1 cellular context compared by ENCODE assay signal in the genomic region with DNA sequence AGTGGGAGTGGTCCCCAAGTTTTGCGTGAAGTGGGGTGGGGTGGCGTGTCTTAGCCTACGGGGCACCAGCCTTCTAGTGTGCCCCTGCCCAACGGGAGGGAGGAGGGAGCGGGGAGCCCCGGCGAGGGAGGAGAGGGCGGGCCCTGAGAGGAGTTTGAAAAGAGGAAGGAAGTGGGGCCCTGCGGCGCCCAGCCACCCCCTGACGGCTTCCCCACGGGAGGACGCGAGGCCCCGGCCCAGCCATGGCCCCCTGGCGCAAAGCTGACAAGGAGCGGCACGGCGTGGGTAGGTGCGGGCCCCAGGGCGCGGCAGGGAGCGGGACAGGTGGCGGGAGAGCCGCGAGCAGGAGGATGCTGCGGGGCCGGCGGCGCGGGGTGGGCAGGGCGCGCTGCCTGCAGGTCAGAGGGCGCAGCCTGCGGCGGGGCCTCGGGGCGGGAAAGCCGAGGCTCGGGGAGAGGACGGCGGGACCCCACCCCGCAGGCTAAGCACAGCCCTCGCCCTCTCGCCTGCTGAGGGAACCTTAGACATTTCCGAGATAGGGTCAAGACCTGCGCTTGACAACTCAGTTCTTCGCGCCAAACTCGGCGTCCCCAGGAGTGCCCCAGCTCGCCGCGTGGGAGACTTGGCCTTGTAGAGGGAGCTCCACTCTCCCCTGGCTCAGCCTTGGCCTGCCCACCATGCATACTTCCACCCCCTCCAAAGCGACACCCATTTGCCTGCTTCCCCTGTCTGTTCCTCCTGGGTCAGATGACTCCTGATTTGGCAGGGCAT.
A peak's percentile ranks its signal among the peaks of the same experiment; 100 is the strongest.
TF ChIP-seq lines count a peak whose summit lies in the region.

Gene DOCK2 (plus strand): TSS at position 191 of the 771 bp plus-strand sequence. CDS start 52 bp downstream, at position 243.

TF ChIP-seq in GM12878, 131 proteins besides CTCF, POLR2A, EP300 and RAD21 (continued from another document):
- TF ChIP-seq MTA2 (IDR thresholded peaks at IDR 0.05; ENCODE audit: low read depth) (0 out of 2 replicates have a peak, but pooled peaks have one; percentile 46), BCL11A (IDR thresholded peaks at IDR 0.05; ENCODE audit: low read depth, low read length) (0 out of 2 replicates have a peak, but pooled peaks have one; percentile 12), CHD4 (IDR thresholded peaks at IDR 0.05) (no peak), PBX3 (IDR thresholded peaks at IDR 0.05; ENCODE audit: insufficient replicate concordance, low read depth, low read length) (no peak), KAT2A (conservative IDR thresholded peaks at IDR 0.05; ENCODE audit: control insufficient read depth, low read depth, low read length) (no peak), MXI1 (IDR thresholded peaks at IDR 0.05; ENCODE audit: low read depth, low read length) (peak; percentile 69; the same call in 1 of the 2 replicates), PAX8 (IDR thresholded peaks at IDR 0.05) (no peak), BHLHE40 (IDR thresholded peaks at IDR 0.05; ENCODE audit: borderline replicate concordance in 1 of 2, low read depth in 2 of 2, low read length in 1 of 2) (peak in 1 of 2 experiments; percentile 56; a peak in 2 of 4 replicates), SIX5 (IDR thresholded peaks at IDR 0.05; ENCODE audit: low read depth, low read length, severe bottlenecking) (no peak), IKZF2 (IDR thresholded peaks at IDR 0.05) (peak; percentile 23 to 65; a peak in 3 of 4 replicates), JUND (IDR thresholded peaks at IDR 0.05; ENCODE audit: low read depth, low read length) (no peak), PAX5 (IDR thresholded peaks at IDR 0.05; ENCODE audit: borderline replicate concordance, low read depth, low read length) (no peak), MEF2A (IDR thresholded peaks at IDR 0.05; ENCODE audit: insufficient read depth, low read depth, low read length) (0 out of 2 replicates have a peak, but pooled peaks have one; percentile 29), RBBP5 (conservative IDR thresholded peaks at IDR 0.05) (no peak), SMARCA5 (IDR thresholded peaks at IDR 0.05) (no peak; the same call in 1 of the 2 replicates), SIN3A (IDR thresholded peaks at IDR 0.05; ENCODE audit: low read depth, low read length) (peak; percentile 84), NBN (IDR thresholded peaks at IDR 0.05) (no peak), TCF7 (IDR thresholded peaks at IDR 0.05; ENCODE audit: borderline replicate concordance) (no peak), EGR1 (IDR thresholded peaks at IDR 0.05; ENCODE audit: borderline replicate concordance in 1 of 2, low read depth in 2 of 2, low read length in 2 of 2) (peak in 1 of 2 experiments; percentile 53; a peak in 1 of 3 replicates), ATF7 (IDR thresholded peaks at IDR 0.05; ENCODE audit: low read depth) (no peak), NFXL1 (IDR thresholded peaks at IDR 0.05; ENCODE audit: borderline replicate concordance) (no peak), CBX5 (IDR thresholded peaks at IDR 0.05; ENCODE audit: low read depth) (no peak), YY1 (IDR thresholded peaks at IDR 0.05; ENCODE audit: low read depth, low read length) (peak; percentile 65), SRF (IDR thresholded peaks at IDR 0.05; ENCODE audit: low read depth in 2 of 2, low read length in 2 of 2) (no peak), CBFB (IDR thresholded peaks at IDR 0.05; ENCODE audit: low read depth) (peak; percentile 48; the same call in 1 of the 2 replicates), ZSCAN29 (IDR thresholded peaks at IDR 0.05) (no peak), WRNIP1 (IDR thresholded peaks at IDR 0.05; ENCODE audit: borderline replicate concordance, low read depth, low read length) (no peak), RUNX3 (IDR thresholded peaks at IDR 0.05; ENCODE audit: low read length) (no peak; the same call in 1 of the 2 replicates), GABPA (IDR thresholded peaks at IDR 0.05; ENCODE audit: low read depth) (no peak), ATF2 (IDR thresholded peaks at IDR 0.05; ENCODE audit: low read length) (no peak), MTA3 (IDR thresholded peaks at IDR 0.05; ENCODE audit: borderline replicate concordance, low read length) (no peak; the same call in 1 of the 2 replicates), FOS (IDR thresholded peaks at IDR 0.05; ENCODE audit: borderline replicate concordance, extremely low read depth, insufficient read length) (no peak), KLF5 (IDR thresholded peaks at IDR 0.05; ENCODE audit: partially characterized antibody) (peak; percentile 29), DPF2 (IDR thresholded peaks at IDR 0.05) (peak; percentile 91), CBX3 (IDR thresholded peaks at IDR 0.05; ENCODE audit: borderline replicate concordance, low read depth) (no peak), MEF2B (IDR thresholded peaks at IDR 0.05; ENCODE audit: partially characterized antibody, poor library complexity, severe bottlenecking) (no peak), ASH2L (IDR thresholded peaks at IDR 0.05; ENCODE audit: borderline replicate concordance, low read depth) (no peak), IRF5 (IDR thresholded peaks at IDR 0.05; ENCODE audit: borderline replicate concordance) (no peak), RB1 (IDR thresholded peaks at IDR 0.05; ENCODE audit: borderline replicate concordance) (peak; percentile 63; the same call in 1 of the 2 replicates), RELB (IDR thresholded peaks at IDR 0.05; ENCODE audit: low read depth) (no peak; the same call in 1 of the 2 replicates), POU2F2 (IDR thresholded peaks at IDR 0.05; ENCODE audit: borderline replicate concordance, low read depth, low read length) (peak; percentile 52; the same call in 1 of the 3 replicates), KDM1A (IDR thresholded peaks at IDR 0.05; ENCODE audit: borderline replicate concordance) (no peak), NR2C1 (IDR thresholded peaks at IDR 0.05) (peak; percentile 73), BRCA1 (IDR thresholded peaks at IDR 0.05; ENCODE audit: low read depth, low read length) (no peak), FOXK2 (IDR thresholded peaks at IDR 0.05) (no peak), RCOR1 (conservative IDR thresholded peaks at IDR 0.05; ENCODE audit: low read depth, low read length) (no peak), HDAC6 (IDR thresholded peaks at IDR 0.05; ENCODE audit: unreplicated experiment) (no peak), HDAC2 (IDR thresholded peaks at IDR 0.05) (no peak), CHD2 (IDR thresholded peaks at IDR 0.05; ENCODE audit: borderline replicate concordance, low read depth, low read length) (no peak), POLR2AphosphoS2 (IDR thresholded peaks at IDR 0.05; ENCODE audit: low read depth, low read length) (peak; percentile 76; the same call in 1 of the 2 replicates), USF1 (IDR thresholded peaks at IDR 0.05; ENCODE audit: borderline replicate concordance, extremely low read length, insufficient read depth, low read depth, low read length) (no peak), SMC3 (IDR thresholded peaks at IDR 0.05; ENCODE audit: borderline replicate concordance, low read length) (no peak), MYB (IDR thresholded peaks at IDR 0.05; ENCODE audit: borderline replicate concordance, low read depth, low read length) (no peak)
- TF ChIP-seq, protein P1, sequence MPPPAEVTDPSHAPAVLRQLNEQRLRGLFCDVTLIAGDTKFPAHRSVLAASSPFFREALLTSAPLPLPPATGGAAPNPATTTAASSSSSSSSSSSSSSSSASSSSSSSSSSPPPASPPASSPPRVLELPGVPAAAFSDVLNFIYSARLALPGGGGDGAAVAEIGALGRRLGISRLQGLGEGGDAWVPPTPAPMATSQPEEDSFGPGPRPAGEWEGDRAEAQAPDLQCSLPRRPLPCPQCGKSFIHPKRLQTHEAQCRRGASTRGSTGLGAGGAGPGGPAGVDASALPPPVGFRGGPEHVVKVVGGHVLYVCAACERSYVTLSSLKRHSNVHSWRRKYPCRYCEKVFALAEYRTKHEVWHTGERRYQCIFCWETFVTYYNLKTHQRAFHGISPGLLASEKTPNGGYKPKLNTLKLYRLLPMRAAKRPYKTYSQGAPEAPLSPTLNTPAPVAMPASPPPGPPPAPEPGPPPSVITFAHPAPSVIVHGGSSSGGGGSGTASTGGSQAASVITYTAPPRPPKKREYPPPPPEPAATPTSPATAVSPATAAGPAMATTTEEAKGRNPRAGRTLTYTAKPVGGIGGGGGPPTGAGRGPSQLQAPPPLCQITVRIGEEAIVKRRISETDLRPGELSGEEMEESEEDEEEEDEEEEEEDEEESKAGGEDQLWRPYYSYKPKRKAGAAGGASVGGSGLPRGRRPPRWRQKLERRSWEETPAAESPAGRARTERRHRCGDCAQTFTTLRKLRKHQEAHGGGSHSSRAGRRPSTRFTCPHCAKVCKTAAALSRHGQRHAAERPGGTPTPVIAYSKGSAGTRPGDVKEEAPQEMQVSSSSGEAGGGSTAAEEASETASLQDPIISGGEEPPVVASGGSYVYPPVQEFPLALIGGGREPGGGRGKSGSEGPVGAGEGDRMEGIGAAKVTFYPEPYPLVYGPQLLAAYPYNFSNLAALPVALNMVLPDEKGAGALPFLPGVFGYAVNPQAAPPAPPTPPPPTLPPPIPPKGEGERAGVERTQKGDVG (CRISPR knock-in tag; IDR thresholded peaks at IDR 0.05) = no peak
- TF ChIP-seq, protein P2, sequence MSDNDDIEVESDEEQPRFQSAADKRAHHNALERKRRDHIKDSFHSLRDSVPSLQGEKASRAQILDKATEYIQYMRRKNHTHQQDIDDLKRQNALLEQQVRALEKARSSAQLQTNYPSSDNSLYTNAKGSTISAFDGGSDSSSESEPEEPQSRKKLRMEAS (IDR thresholded peaks at IDR 0.05; ENCODE audit: low read depth, low read length) = peak; percentile 43; the same call in 1 of the 2 replicates
